ENCODE assay signal across 8 cellular contexts in the genomic region with DNA sequence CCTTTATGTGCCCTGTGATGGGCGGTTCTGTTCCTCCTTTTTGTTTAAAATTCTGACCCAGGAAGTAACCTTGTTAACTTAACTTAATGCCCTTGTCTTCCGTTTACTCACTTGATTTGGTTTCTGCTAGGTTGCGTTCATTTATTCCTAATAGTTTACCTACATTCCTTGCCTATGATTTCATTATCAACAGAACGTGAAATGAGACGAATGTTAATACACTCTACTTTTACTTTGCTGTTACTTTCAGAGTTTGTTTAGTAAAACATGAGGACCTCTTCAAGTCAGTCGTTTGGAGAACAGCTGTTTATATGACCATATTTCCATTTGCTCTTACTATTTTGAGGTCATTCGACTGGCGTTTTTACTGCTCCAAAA. TPM values are rescaled to one million over a fixed set of nuclear protein-coding genes. Genes with fewer than 3 reads are reported as not detected.
DNase-seq lines count a peak whose midpoint lies in the region; ATAC-seq, FAIRE-seq and TF ChIP-seq lines count a peak whose summit lies in the region.

No MANE protein-coding gene starts in this region.

- peaks cover 7 to 17% of the 10 kb centered on the region in 2 donors for H3K4me1 ChIP-seq in mucosa of rectum (ENCODE audit: control insufficient read depth in 2 of 2, insufficient read depth in 2 of 2, low read length in 2 of 2)

- POLR2A ChIA-PET in AG04449 (lab: Yijun Ruan, JAX), result interaction anchor here (0.7 to 1.9 kb wide), 2 partner anchors 8 to 39 kb away, joined by 3 to 4 read pairs; no protein-coding TSS in a partner anchor

- TF ChIP-seq CTCF in AG04449 (IDR thresholded peaks at IDR 0.05; ENCODE audit: insufficient read depth, low read length, missing control alignments) (no peak), HFFc6 (IDR thresholded peaks at IDR 0.05) (no peak), bronchial epithelial cell (IDR thresholded peaks at IDR 0.05; ENCODE audit: insufficient read depth, low read length, severe bottlenecking) (no peak)

- H3K4me3 Mint-ChIP-seq in HFFc6, result peak overlapping the region; percentile 100

- peak overlapping the region; percentile 99 for H3K27ac Mint-ChIP-seq in HFFc6

- H3K4me3 ChIP-seq in AG04449 (ENCODE audit: low read depth, low read length) (peak overlapping the region; percentile 99), bronchial epithelial cell (ENCODE audit: low read depth, low read length) (peak overlapping the region; percentile 87), mucosa of rectum (ENCODE audit: low read length in 2 of 2) (peak overlapping the region; percentile 95 to 98)

- no peaks in the 10 kb centered on the region for H3K27me3 ChIP-seq in bronchial epithelial cell (ENCODE audit: control insufficient read depth, insufficient read depth, low read length)
- no peaks in the 10 kb centered on the region for H3K27me3 ChIP-seq in mucosa of rectum (ENCODE audit: control insufficient read depth in 2 of 2, insufficient read depth in 2 of 2, low read length in 2 of 2)

- H3K36me3 ChIP-seq in bronchial epithelial cell (ENCODE audit: control insufficient read depth, insufficient read depth, low read length) (no peaks in the 10 kb centered on the region), mucosa of rectum (ENCODE audit: control insufficient read depth in 2 of 2, insufficient read depth in 2 of 2, low read length in 2 of 2) (peaks cover 0 to 4% of the 10 kb centered on the region in 2 donors)

- peak overlapping the region; percentile 88 to 89 for H3K9ac ChIP-seq in mucosa of rectum (ENCODE audit: low read depth in 1 of 2, low read length in 2 of 2)

- H3K9me3 ChIP-seq in mucosa of rectum (ENCODE audit: control insufficient read depth in 2 of 2, low read length in 2 of 2), result no peaks in the 10 kb centered on the region

- no peak for FAIRE-seq in bronchial epithelial cell (lab: Jason Lieb, UNC)

- H3K9me3 Mint-ChIP-seq in HFFc6, result no peaks in the 10 kb centered on the region

- no peak for DNase-seq in AG04449 (ENCODE audit: low read depth, low spot score)
- no peak for DNase-seq in HFFc6
- DNase-seq in bronchial epithelial cell (ENCODE audit: low read depth), result peak; percentile 67
- DNase-seq in stimulated activated CD4-positive, alpha-beta T cell treated with anti-CD3 and anti-CD28 coated beads, Interleukin-1b, Interleukin-23, amount 100 ng/mL, for 48 hours, result no peak
- DNase-seq in HT-29 (ENCODE audit: low spot score), result no peak
- DNase-seq in MV-4-11 (lab: John Stamatoyannopoulos, UW), result no peak

- peak overlapping the region; percentile 91 to 95 for H3K27ac ChIP-seq in mucosa of rectum (ENCODE audit: low read depth in 2 of 2, low read length in 2 of 2)

- H3K36me3 Mint-ChIP-seq in HFFc6 (ENCODE audit: low read depth), result peaks cover 5% of the 10 kb centered on the region; the same call in 1 of the 2 replicates

- H3K27me3 Mint-ChIP-seq in HFFc6 (ENCODE audit: insufficient read depth), result peaks cover 4% of the 10 kb centered on the region

- CTCF ChIA-PET in AG04449 (lab: Yijun Ruan, JAX), result no interaction called here

- H3K4me1 Mint-ChIP-seq in HFFc6 (ENCODE audit: low read depth), result peaks cover 19% of the 10 kb centered on the region

- ATAC-seq in esophagus mucosa, result no peak

RNA-seq across cellular contexts. Expression of gene CEP192, which starts 0.7 kb away (rescaled TPM):
- 10 to 100 TPM; 15.1 to 21.0 (median 18.4) TPM for total RNA-seq in HFFc6 (2021; fragmentation: NEBNext Ultra II Directional; extraction: Animal tissue kit (Norgen Biotek cat#: 25700))
- 19.5 and 25.8 TPM in 2 replicates for total RNA-seq in bronchial epithelial cell
- total RNA-seq in HT-29 (2014; rRNA removed; shearing (Covaris generic)), result 21.4 and 22.0 TPM in 2 replicates
- 13.7 TPM for total RNA-seq in esophagus mucosa

RNA-seq across cellular contexts. Expression of gene SEH1L, which starts 44.0 kb away (rescaled TPM):
- 10 to 100 TPM; 54.8 to 61.8 (median 58.0) TPM for total RNA-seq in HFFc6 (2021; fragmentation: NEBNext Ultra II Directional; extraction: Animal tissue kit (Norgen Biotek cat#: 25700))
- total RNA-seq in bronchial epithelial cell (60.4 and 108 TPM in 2 replicates), esophagus mucosa (41.4 TPM)
- total RNA-seq in HT-29 (2014; rRNA removed; shearing (Covaris generic)), result 62.5 and 79.2 TPM in 2 replicates
